In the genomic region with DNA sequence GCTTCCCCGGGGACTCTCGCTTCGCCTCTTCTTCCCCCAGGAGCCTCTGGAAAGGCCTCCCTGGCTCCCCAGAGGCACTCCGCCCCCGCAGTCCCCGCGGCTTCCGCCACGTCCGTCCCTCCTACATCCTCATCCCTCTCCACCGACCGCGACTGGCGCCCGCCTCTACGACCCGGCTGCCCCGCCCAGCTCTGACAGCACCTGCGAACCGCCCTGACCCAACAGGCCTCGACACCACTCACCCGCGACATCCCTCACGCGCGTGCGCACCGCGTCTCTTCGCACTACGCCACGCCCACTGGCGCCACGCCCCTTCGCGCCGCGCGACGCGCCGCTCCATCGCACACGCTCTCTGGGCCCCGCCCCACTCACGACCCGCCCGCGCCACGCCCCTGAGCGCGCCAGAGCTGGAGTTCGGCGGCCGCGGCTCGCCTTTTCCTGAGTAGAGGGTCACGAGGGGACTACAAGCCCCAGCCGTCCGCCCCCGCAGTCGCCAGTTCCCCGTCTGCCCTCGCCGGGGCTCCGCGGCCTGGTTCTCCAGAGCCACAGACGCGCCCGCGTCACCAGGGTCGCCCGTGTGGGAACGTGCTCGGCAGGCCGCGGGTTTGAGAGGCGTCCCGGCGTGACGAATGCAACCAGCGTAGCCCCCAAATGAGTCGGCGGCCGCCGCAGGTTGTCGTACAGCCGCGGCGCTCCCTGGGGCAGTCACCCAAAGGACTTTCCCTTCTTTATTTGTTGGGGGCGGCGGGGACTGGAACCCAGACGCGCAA, we compare ENCODE assay signal across 1 cellular context.
A peak's percentile ranks its signal among the peaks of the same experiment; 100 is the strongest.
TF ChIP-seq lines count a peak whose summit lies in the region.

No MANE protein-coding gene starts in this region.

TF ChIP-seq in HepG2, 621 proteins besides CTCF, POLR2A, EP300 and RAD21 (continued from another document):
- TF ChIP-seq, protein P1, sequence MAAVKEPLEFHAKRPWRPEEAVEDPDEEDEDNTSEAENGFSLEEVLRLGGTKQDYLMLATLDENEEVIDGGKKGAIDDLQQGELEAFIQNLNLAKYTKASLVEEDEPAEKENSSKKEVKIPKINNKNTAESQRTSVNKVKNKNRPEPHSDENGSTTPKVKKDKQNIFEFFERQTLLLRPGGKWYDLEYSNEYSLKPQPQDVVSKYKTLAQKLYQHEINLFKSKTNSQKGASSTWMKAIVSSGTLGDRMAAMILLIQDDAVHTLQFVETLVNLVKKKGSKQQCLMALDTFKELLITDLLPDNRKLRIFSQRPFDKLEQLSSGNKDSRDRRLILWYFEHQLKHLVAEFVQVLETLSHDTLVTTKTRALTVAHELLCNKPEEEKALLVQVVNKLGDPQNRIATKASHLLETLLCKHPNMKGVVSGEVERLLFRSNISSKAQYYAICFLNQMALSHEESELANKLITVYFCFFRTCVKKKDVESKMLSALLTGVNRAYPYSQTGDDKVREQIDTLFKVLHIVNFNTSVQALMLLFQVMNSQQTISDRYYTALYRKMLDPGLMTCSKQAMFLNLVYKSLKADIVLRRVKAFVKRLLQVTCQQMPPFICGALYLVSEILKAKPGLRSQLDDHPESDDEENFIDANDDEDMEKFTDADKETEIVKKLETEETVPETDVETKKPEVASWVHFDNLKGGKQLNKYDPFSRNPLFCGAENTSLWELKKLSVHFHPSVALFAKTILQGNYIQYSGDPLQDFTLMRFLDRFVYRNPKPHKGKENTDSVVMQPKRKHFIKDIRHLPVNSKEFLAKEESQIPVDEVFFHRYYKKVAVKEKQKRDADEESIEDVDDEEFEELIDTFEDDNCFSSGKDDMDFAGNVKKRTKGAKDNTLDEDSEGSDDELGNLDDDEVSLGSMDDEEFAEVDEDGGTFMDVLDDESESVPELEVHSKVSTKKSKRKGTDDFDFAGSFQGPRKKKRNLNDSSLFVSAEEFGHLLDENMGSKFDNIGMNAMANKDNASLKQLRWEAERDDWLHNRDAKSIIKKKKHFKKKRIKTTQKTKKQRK (IDR thresholded peaks at IDR 0.05; ENCODE audit: low read length) = no peak
- TF ChIP-seq, protein P2, sequence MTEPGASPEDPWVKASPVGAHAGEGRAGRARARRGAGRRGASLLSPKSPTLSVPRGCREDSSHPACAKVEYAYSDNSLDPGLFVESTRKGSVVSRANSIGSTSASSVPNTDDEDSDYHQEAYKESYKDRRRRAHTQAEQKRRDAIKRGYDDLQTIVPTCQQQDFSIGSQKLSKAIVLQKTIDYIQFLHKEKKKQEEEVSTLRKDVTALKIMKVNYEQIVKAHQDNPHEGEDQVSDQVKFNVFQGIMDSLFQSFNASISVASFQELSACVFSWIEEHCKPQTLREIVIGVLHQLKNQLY (CRISPR knock-in tag; IDR thresholded peaks at IDR 0.05) = peak; percentile 2; the same call in 1 of the 2 replicates
- TF ChIP-seq ZEB1 (IDR thresholded peaks at IDR 0.05; ENCODE audit: insufficient replicate concordance, low read depth) = no peak
- TF ChIP-seq ZNF7 (CRISPR knock-in tag; IDR thresholded peaks at IDR 0.05) = no peak; the same call in 1 of the 2 replicates
- 0 out of 2 replicates have a peak, but pooled peaks have one; percentile 41 for TF ChIP-seq ZNF292 (CRISPR knock-in tag; IDR thresholded peaks at IDR 0.05; ENCODE audit: borderline replicate concordance, low read depth)
- peak; percentile 95 for TF ChIP-seq ATF7-NPFF (CRISPR knock-in tag; IDR thresholded peaks at IDR 0.05; ENCODE audit: low read depth)
